Comparison of ENCODE assay signal across 1 cellular context in genomic region chr4:151797853-151798252, GRCh38.
TF ChIP-seq lines count a peak whose summit lies in the region.

No MANE protein-coding gene starts in this region.

TF ChIP-seq in K562, 482 proteins besides CTCF, POLR2A, EP300 and RAD21 (continued from another document):
- TF ChIP-seq POLR3G (IDR thresholded peaks at IDR 0.05; ENCODE audit: extremely low read depth, insufficient read length, insufficient replicate concordance) (no peak), NFYB (IDR thresholded peaks at IDR 0.05; ENCODE audit: extremely low read depth, insufficient read length) (peak; percentile 60), HCFC1 (IDR thresholded peaks at IDR 0.05; ENCODE audit: low read depth, low read length) (no peak), ASH1L (IDR thresholded peaks at IDR 0.05; ENCODE audit: borderline replicate concordance, low read depth, partially characterized antibody) (no peak), SMAD3 (CRISPR knock-in tag; conservative IDR thresholded peaks at IDR 0.05) (no peak)
